Comparison of ENCODE assay signal across 30 cellular contexts in the genomic region with DNA sequence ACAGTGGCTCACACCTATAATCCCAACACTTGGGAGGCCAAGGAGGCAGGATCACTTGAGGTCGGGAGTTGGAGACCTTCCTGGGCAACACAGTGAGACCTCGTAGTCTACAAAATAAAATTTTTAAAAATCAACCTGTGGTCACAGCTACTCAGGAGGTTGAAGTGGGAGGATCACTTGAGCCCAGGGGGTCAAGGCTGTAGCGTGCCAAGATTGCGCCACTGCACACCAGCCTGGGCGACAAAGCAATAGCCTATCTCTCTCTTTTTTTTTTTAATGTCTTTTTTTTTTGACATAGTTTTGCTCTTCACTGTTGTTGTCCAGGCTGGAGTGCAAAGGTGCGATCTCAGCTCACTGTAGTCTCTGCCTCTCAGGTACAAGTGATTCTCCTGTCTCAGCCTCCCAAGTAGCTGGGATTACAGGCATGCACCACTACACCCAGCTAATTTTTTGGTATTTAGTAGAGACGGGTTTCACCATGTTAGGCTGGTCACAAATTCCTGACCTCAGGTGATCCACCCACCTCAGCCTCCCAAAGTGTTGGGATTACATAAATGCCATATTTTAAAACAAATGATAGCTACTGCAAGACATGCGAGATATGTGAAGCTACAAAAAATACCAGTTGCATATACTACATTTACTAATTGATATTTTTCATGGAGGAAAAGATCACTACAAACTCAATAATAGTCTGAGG.
"Had no signal": no experiment of that assay in that cellular context is flagged by ENCODE, and none has a peak within 500 bp of the region (broad histone marks: within the 10 kb centered on the region; RNA-seq: fewer than 3 reads in every experiment).

No MANE protein-coding gene starts in this region.

- H3K9me3 Mint-ChIP-seq: activated CD4-positive, alpha-beta memory T cell treated with anti-CD3 and anti-CD28 coated beads for 36 hours; activated CD4-positive, alpha-beta T cell treated with anti-CD3 and anti-CD28 coated beads, Interleukin-2, amount 10 ng/mL, durations not matched to agents 7 days and 5 days; activated naive CD4-positive, alpha-beta T cell treated with anti-CD3 and anti-CD28 coated beads for 36 hours; activated T-helper 17 cell treated with anti-CD3 and anti-CD28 coated beads, Interleukin-2, amount 50 U/mL, for 72 hours; T-helper 1 cell treated with Interleukin-12 subunit alpha and Interleukin-12 subunit beta and Interleukin-4 antibody, amounts not matched to agents 30 μg/mL and 1 μg/mL, for 36 hours had no signal

- H3K4me3 Mint-ChIP-seq: activated CD4-positive, alpha-beta memory T cell treated with anti-CD3 and anti-CD28 coated beads for 36 hours; activated CD4-positive, alpha-beta T cell treated with anti-CD3 and anti-CD28 coated beads, Interleukin-2, amount 10 ng/mL, durations not matched to agents 7 days and 5 days; activated naive CD4-positive, alpha-beta T cell treated with anti-CD3 and anti-CD28 coated beads for 36 hours; activated naive CD8-positive, alpha-beta T cell; activated T-helper 17 cell treated with anti-CD3 and anti-CD28 coated beads, Interleukin-2, amount 50 U/mL, for 72 hours; T-helper 1 cell treated with Interleukin-12 subunit alpha and Interleukin-12 subunit beta and Interleukin-4 antibody, amounts not matched to agents 30 μg/mL and 1 μg/mL, for 36 hours had no signal

- H3K36me3 ChIP-seq: brain microvascular endothelial cell, cardiac muscle cell, SJCRH30 had no signal

- H3K4me3 ChIP-seq: cardiac muscle cell, SJCRH30 had no signal

- ATAC-seq: activated T-helper 17 cell treated with anti-CD3 and anti-CD28 coated beads, Interleukin-2, amount 50 U/mL, for 72 hours; Panc1; Right ventricle myocardium inferior had no signal

- DNase-seq: activated CD4-positive, alpha-beta memory T cell treated with anti-CD3 and anti-CD28 coated beads for 36 hours; activated CD4-positive, alpha-beta T cell treated with anti-CD3 and anti-CD28 coated beads, Interleukin-2, amount 10 ng/mL, durations not matched to agents 7 days and 5 days; activated CD4-positive, CD25-positive, alpha-beta regulatory T cell; activated CD8-positive, alpha-beta memory T cell treated with anti-CD3 and anti-CD28 coated beads for 24 hours; activated gamma-delta T cell; activated naive CD4-positive, alpha-beta T cell treated with anti-CD3 and anti-CD28 coated beads for 36 hours; activated T-cell treated with anti-CD3 and anti-CD28 coated beads for 4 hours; activated T-cell treated with anti-CD3 and anti-CD28 coated beads, Interleukin-2, amount 50 U/mL, for 48 hours; brain microvascular endothelial cell; MV-4-11; NCI-H1105; NCI-H1436; NCI-H1694 treated with DMSO at 0.1 percent for 48 hours; NCI-H2029 treated with DMSO at 0.1 percent for 48 hours; NCI-H345; NCI-H510A; NCI-H526 treated with DMSO at 0.1 percent for 48 hours; NCI-H82; OCI-M1; RPMI8226; SJCRH30; SK-N-SH; T1000 had no signal

- H3K36me3 Mint-ChIP-seq: activated CD4-positive, alpha-beta memory T cell treated with anti-CD3 and anti-CD28 coated beads for 36 hours had no signal

- H3K9me3 ChIP-seq: SJCRH30, SK-N-SH had no signal

- H3K9ac ChIP-seq: KMS-11, SK-N-SH had no signal

- H3K27me3 ChIP-seq: brain microvascular endothelial cell, cardiac muscle cell, SJCRH30 had no signal

- H3K27ac ChIP-seq: cardiac muscle cell, KMS-11 had no signal

- H3K4me1 Mint-ChIP-seq: activated CD4-positive, alpha-beta T cell treated with anti-CD3 and anti-CD28 coated beads, Interleukin-2, amount 10 ng/mL, durations not matched to agents 7 days and 5 days; activated T-helper 17 cell treated with anti-CD3 and anti-CD28 coated beads, Interleukin-2, amount 50 U/mL, for 72 hours had no signal

- H3K4me2 ChIP-seq: KMS-11, SK-N-SH had no signal

- H3K27ac Mint-ChIP-seq: activated CD4-positive, alpha-beta memory T cell treated with anti-CD3 and anti-CD28 coated beads for 36 hours; activated CD4-positive, alpha-beta T cell treated with anti-CD3 and anti-CD28 coated beads, Interleukin-2, amount 10 ng/mL, durations not matched to agents 7 days and 5 days; activated naive CD4-positive, alpha-beta T cell treated with anti-CD3 and anti-CD28 coated beads for 36 hours; activated naive CD8-positive, alpha-beta T cell; activated T-helper 17 cell treated with anti-CD3 and anti-CD28 coated beads, Interleukin-2, amount 50 U/mL, for 72 hours; T-helper 1 cell treated with Interleukin-12 subunit alpha and Interleukin-12 subunit beta and Interleukin-4 antibody, amounts not matched to agents 30 μg/mL and 1 μg/mL, for 36 hours had no signal
